Comparison of ENCODE assay signal across 13 cellular contexts in the genomic region with DNA sequence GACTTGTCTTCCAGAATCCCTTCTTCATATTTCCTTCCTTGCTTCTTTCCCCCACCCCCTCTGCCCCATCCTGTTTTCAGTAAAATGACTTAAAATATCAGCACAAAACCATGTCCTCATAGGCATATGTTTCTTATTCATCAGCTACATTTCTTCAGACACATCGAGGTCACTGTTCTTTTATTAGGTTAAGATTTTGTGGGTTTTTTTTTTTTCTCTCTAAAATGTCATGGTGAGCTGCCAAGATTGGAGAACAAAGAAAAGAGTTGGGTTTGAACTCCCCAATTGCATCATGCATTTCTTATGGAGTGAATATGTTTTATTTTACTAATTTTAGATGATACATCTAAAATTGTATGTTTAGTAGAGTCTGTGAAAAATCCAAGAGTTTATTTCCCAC. TPM values are rescaled to one million over a fixed set of nuclear protein-coding genes. Genes with fewer than 3 reads are reported as not detected.
DNase-seq lines count a peak whose midpoint lies in the region; FAIRE-seq lines count a peak whose summit lies in the region.
"Had no signal": no experiment of that assay in that cellular context is flagged by ENCODE, and none has a peak within 500 bp of the region (broad histone marks: within the 10 kb centered on the region; RNA-seq: fewer than 3 reads in every experiment).

No MANE protein-coding gene starts in this region.

- no peak overlapping the region for H3K27ac Mint-ChIP-seq in activated CD4-positive, alpha-beta T cell treated with anti-CD3 and anti-CD28 coated beads, Interleukin-2, amount 10 ng/mL, durations not matched to agents 24 days and 14 days
- H3K27ac Mint-ChIP-seq: activated CD4-positive, alpha-beta T cell treated with anti-CD3 and anti-CD28 coated beads, Interleukin-2, amount 10 ng/mL, durations not matched to agents 7 days and 5 days; activated naive CD4-positive, alpha-beta T cell treated with anti-CD3 and anti-CD28 coated beads, Interleukin-2, amount 10 ng/mL, durations not matched to agents 7 days and 5 days; stimulated activated naive CD8-positive, alpha-beta T cell treated with anti-CD3 and anti-CD28 coated beads, Interleukin-15, Interleukin-2, amounts not matched to agents 100 ng/mL and 50 ng/mL, for 24 hours had no signal

- no peak overlapping the region for H3K9ac ChIP-seq in skeletal muscle tissue (ENCODE audit: low read depth in 1 of 3, low read length in 3 of 3)

- H3K36me3 ChIP-seq in skeletal muscle tissue (ENCODE audit: control insufficient read depth in 3 of 3, insufficient read depth in 3 of 3, low read length in 3 of 3) (no peaks in the 10 kb centered on the region), small intestine (ENCODE audit: control insufficient read depth in 2 of 2, insufficient read depth in 2 of 2, low read length in 2 of 2) (no peaks in the 10 kb centered on the region)

- H3K27me3 Mint-ChIP-seq in activated CD4-positive, alpha-beta T cell treated with anti-CD3 and anti-CD28 coated beads, Interleukin-2, amount 10 ng/mL, durations not matched to agents 24 days and 14 days, result peaks cover 18% of the 10 kb centered on the region

- no peaks in the 10 kb centered on the region for H3K9me3 Mint-ChIP-seq in activated CD4-positive, alpha-beta T cell treated with anti-CD3 and anti-CD28 coated beads, Interleukin-2, amount 10 ng/mL, durations not matched to agents 24 days and 14 days
- H3K9me3 Mint-ChIP-seq: activated CD4-positive, alpha-beta T cell treated with anti-CD3 and anti-CD28 coated beads, Interleukin-2, amount 10 ng/mL, durations not matched to agents 7 days and 5 days; activated naive CD4-positive, alpha-beta T cell treated with anti-CD3 and anti-CD28 coated beads, Interleukin-2, amount 10 ng/mL, durations not matched to agents 7 days and 5 days; stimulated activated naive CD8-positive, alpha-beta T cell treated with anti-CD3 and anti-CD28 coated beads, Interleukin-15, Interleukin-2, amounts not matched to agents 100 ng/mL and 50 ng/mL, for 24 hours had no signal

- FAIRE-seq in small intestine (lab: Jason Lieb, UNC), result no peak
- FAIRE-seq: GM18507 had no signal

- H3K27me3 ChIP-seq in skeletal muscle tissue (ENCODE audit: control insufficient read depth in 3 of 3, insufficient read depth in 3 of 3, low read length in 3 of 3) (no peaks in the 10 kb centered on the region), small intestine (ENCODE audit: control insufficient read depth in 2 of 2, insufficient read depth in 2 of 2, low read length in 2 of 2) (no peaks in the 10 kb centered on the region)

- H3K36me3 Mint-ChIP-seq in activated CD4-positive, alpha-beta T cell treated with anti-CD3 and anti-CD28 coated beads, Interleukin-2, amount 10 ng/mL, durations not matched to agents 24 days and 14 days (ENCODE audit: low read depth), result no peaks in the 10 kb centered on the region
- H3K36me3 Mint-ChIP-seq: activated naive CD4-positive, alpha-beta T cell treated with anti-CD3 and anti-CD28 coated beads, Interleukin-2, amount 10 ng/mL, durations not matched to agents 7 days and 5 days had no signal

- H3K4me1 ChIP-seq in skeletal muscle tissue (ENCODE audit: control insufficient read depth in 3 of 3, insufficient read depth in 3 of 3, low read length in 3 of 3) (peaks cover 0 to 5% (median 0%) of the 10 kb centered on the region in 3 donors), small intestine (ENCODE audit: control insufficient read depth in 2 of 2, insufficient read depth in 1 of 2, low read depth in 1 of 2, low read length in 1 of 2) (peaks cover 0 to 2% of the 10 kb centered on the region in 2 donors)

- H3K9me3 ChIP-seq in skeletal muscle tissue (ENCODE audit: control insufficient read depth in 3 of 3, low read length in 3 of 3) (no peaks in the 10 kb centered on the region), small intestine (ENCODE audit: control insufficient read depth, low read depth) (no peaks in the 10 kb centered on the region)

- H3K4me1 Mint-ChIP-seq in activated CD4-positive, alpha-beta T cell treated with anti-CD3 and anti-CD28 coated beads, Interleukin-2, amount 10 ng/mL, durations not matched to agents 24 days and 14 days, result no peaks in the 10 kb centered on the region
- H3K4me1 Mint-ChIP-seq: activated CD4-positive, alpha-beta T cell treated with anti-CD3 and anti-CD28 coated beads, Interleukin-2, amount 10 ng/mL, durations not matched to agents 7 days and 5 days; activated naive CD4-positive, alpha-beta T cell treated with anti-CD3 and anti-CD28 coated beads, Interleukin-2, amount 10 ng/mL, durations not matched to agents 7 days and 5 days had no signal

- 0 to 12% (median 5%) methylated on average over 1 of the region's 1 CpG for WGBS in small intestine, 3 donors

- H3K27ac ChIP-seq in skeletal muscle tissue (ENCODE audit: low read depth, low read length) (peak overlapping the region; percentile 65), small intestine (ENCODE audit: low read depth in 1 of 2, low read length in 1 of 2) (peak overlapping the region in 1 of 2 donors; percentile 68)

- in situ Hi-C loops in ACHN (cut with HindIII; ENCODE audit: low pct_ligation_motif_present, low pct_unique_long_range_greater_than_20kb, low sequenced_read_pairs), result no loop called here

- intact Hi-C loops in posterior cingulate gyrus (cut with DNase I), result no loop called here
- intact Hi-C loops in activated CD4-positive, alpha-beta T cell treated with anti-CD3 and anti-CD28 coated beads, Interleukin-2, amount 10 ng/mL, durations not matched to agents 24 days and 14 days (cut with micrococcal nuclease), result no loop called here

- H3K4me3 ChIP-seq in skeletal muscle tissue (ENCODE audit: low read length in 3 of 3) (no peak overlapping the region), small intestine (ENCODE audit: low read depth in 1 of 2, low read length in 2 of 2) (no peak overlapping the region)

- DNase-seq in GM03348 (ENCODE audit: low spot score), result peak; percentile 55
- peak; percentile 43 for DNase-seq in brain pericyte (ENCODE audit: low read depth, low spot score)
- DNase-seq in kidney tubule cell (ENCODE audit: low spot score), result peak; percentile 23
- no peak for DNase-seq in posterior cingulate gyrus
- DNase-seq in activated CD4-positive, alpha-beta T cell treated with anti-CD3 and anti-CD28 coated beads, Interleukin-2, amount 10 ng/mL, durations not matched to agents 24 days and 14 days, result no peak
- no peak for DNase-seq in small intestine
- DNase-seq in ACHN, result no peak
- DNase-seq: activated CD4-positive, alpha-beta T cell treated with anti-CD3 and anti-CD28 coated beads, Interleukin-2, amount 10 ng/mL, durations not matched to agents 7 days and 5 days; activated naive CD4-positive, alpha-beta T cell treated with anti-CD3 and anti-CD28 coated beads, Interleukin-2, amount 10 ng/mL, durations not matched to agents 7 days and 5 days; NCI-H510A had no signal

- no peak overlapping the region for H3K4me3 Mint-ChIP-seq in activated CD4-positive, alpha-beta T cell treated with anti-CD3 and anti-CD28 coated beads, Interleukin-2, amount 10 ng/mL, durations not matched to agents 24 days and 14 days
- H3K4me3 Mint-ChIP-seq: activated CD4-positive, alpha-beta T cell treated with anti-CD3 and anti-CD28 coated beads, Interleukin-2, amount 10 ng/mL, durations not matched to agents 7 days and 5 days; activated naive CD4-positive, alpha-beta T cell treated with anti-CD3 and anti-CD28 coated beads, Interleukin-2, amount 10 ng/mL, durations not matched to agents 7 days and 5 days; stimulated activated naive CD8-positive, alpha-beta T cell treated with anti-CD3 and anti-CD28 coated beads, Interleukin-15, Interleukin-2, amounts not matched to agents 100 ng/mL and 50 ng/mL, for 24 hours had no signal

RNA-seq across cellular contexts. Expression of a gene that starts 35.8 kb away (rescaled TPM):
- under 0.01 TPM for total RNA-seq in skeletal muscle tissue
- total RNA-seq in activated CD4-positive, alpha-beta T cell treated with anti-CD3 and anti-CD28 coated beads, Interleukin-2, amount 10 ng/mL, durations not matched to agents 24 days and 14 days, result not detected in 2 replicates
- 1 to 10 TPM in 1 of 3 donors, under 1 TPM in 2; 0.12 to 3.5 (median 0.89) TPM for polyA plus RNA-seq in small intestine
- total RNA-seq: activated CD4-positive, alpha-beta T cell treated with anti-CD3 and anti-CD28 coated beads, Interleukin-2, amount 10 ng/mL, durations not matched to agents 7 days and 5 days had no signal

Comparison
In these comparisons a context has a peak if more than half of its experiments do, and no peak if none do; other contexts are left out.
1. DNase-seq: peak in GM03348 (single experiment), brain pericyte (single experiment) and kidney tubule cell (single experiment); none in posterior cingulate gyrus (0 of 10), activated CD4-positive, alpha-beta T cell treated with anti-CD3 and anti-CD28 coated beads, Interleukin-2, amount 10 ng/mL, durations not matched to agents 24 days and 14 days (single experiment), small intestine (single experiment) and ACHN (single experiment).